8 cellular contexts compared by ENCODE assay signal in the genomic region with DNA sequence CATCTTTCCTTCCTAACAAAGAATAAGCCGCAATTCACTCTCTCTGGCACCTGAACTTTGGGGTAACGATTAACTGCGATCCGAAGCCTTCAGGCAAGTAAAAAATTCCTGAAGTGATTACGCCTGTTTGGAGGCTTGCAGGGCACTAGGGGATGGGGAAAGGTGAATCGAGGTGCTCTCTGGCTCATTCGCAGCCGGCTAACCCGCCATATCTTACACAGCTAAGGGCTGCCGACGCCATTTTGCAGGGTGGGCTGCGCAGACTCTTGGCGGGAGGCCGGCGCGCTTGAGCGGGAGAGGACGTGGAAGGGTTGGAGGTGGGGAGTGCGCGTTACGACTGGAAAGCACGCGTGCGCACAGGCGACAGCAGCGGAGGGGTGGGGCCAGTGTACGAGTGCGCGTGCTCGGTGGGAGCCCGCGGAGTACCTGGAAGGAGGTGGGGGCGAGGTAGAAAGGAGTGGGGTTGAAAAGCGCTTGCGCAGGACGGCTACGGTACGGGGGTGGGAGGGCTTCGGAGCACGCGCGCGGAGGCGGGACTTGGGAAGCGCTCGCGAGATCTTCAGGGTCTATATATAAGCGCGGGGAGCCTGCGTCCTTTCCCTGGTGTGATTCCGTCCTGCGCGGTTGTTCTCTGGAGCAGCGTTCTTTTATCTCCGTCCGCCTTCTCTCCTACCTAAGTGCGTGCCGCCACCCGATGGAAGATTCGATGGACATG. TPM values are rescaled to one million over a fixed set of nuclear protein-coding genes. Genes with fewer than 3 reads are reported as not detected.
DNase-seq lines count a peak whose midpoint lies in the region; ATAC-seq and TF ChIP-seq lines count a peak whose summit lies in the region.

A gene with protein sequence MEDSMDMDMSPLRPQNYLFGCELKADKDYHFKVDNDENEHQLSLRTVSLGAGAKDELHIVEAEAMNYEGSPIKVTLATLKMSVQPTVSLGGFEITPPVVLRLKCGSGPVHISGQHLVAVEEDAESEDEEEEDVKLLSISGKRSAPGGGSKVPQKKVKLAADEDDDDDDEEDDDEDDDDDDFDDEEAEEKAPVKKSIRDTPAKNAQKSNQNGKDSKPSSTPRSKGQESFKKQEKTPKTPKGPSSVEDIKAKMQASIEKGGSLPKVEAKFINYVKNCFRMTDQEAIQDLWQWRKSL (plus strand): TSS at position 595 of the 715 bp plus-strand sequence. CDS start 100 bp downstream, at position 695.

- H3K79me2 ChIP-seq in DOHH2 (ENCODE audit: control insufficient read depth, low read length): peaks cover 60% of the 10 kb centered on the region
- peaks cover 48% of the 10 kb centered on the region for H3K79me2 ChIP-seq in GM23338 (replicated peaks; ENCODE audit: insufficient read depth)

- H3K9me3 Mint-ChIP-seq in GM23338: peaks cover 16% of the 10 kb centered on the region
- peaks cover 0 to 7% (median 0%) of the 10 kb centered on the region in 7 donors for H3K9me3 Mint-ChIP-seq in naive B cell
- H3K9me3 Mint-ChIP-seq in stimulated activated memory B cell treated with anti-CD40 and anti-IgM and Interleukin-4, amounts not matched to agents 10 μg/mL and 1 μg/mL and 100 μg/mL, for 72 hours: no peaks in the 10 kb centered on the region

- peaks cover 38% of the 10 kb centered on the region for H3K4me1 ChIP-seq in DOHH2 (ENCODE audit: control insufficient read depth, low read length)
- H3K4me1 ChIP-seq in GM23338 (ENCODE audit: insufficient read depth): peaks cover 20% of the 10 kb centered on the region

- H3K36me3 Mint-ChIP-seq in GM23338 (ENCODE audit: low read depth): peaks cover 49% of the 10 kb centered on the region
- H3K36me3 Mint-ChIP-seq in naive B cell: peaks cover 7 to 8% of the 10 kb centered on the region in 2 donors
- peaks cover 45% of the 10 kb centered on the region for H3K36me3 Mint-ChIP-seq in stimulated activated memory B cell treated with anti-CD40 and anti-IgM and Interleukin-4, amounts not matched to agents 10 μg/mL and 1 μg/mL and 100 μg/mL, for 72 hours

- H3K36me3 ChIP-seq in DOHH2 (ENCODE audit: control insufficient read depth, low read length) (peaks cover 47% of the 10 kb centered on the region), GM23338 (ENCODE audit: insufficient read depth) (peaks cover 39% of the 10 kb centered on the region)

- peak within 1 kb of the TSS; percentile 100 for H3K4me3 Mint-ChIP-seq in GM23338
- H3K4me3 Mint-ChIP-seq in naive B cell: peak within 1 kb of the TSS; percentile 88 to 100 (median 99)
- H3K4me3 Mint-ChIP-seq in stimulated activated memory B cell treated with anti-CD40 and anti-IgM and Interleukin-4, amounts not matched to agents 10 μg/mL and 1 μg/mL and 100 μg/mL, for 72 hours: peak within 1 kb of the TSS; percentile 79

- H3K27me3 ChIP-seq in DOHH2 (ENCODE audit: control insufficient read depth, low read length) (no peaks in the 10 kb centered on the region), GM23338 (ENCODE audit: insufficient read depth) (no peaks in the 10 kb centered on the region)

- H3K27ac Mint-ChIP-seq in GM23338 (peak within 1 kb of the TSS; percentile 100), naive B cell (peak within 1 kb of the TSS; percentile 97 to 99 (median 98))
- H3K27ac Mint-ChIP-seq in stimulated activated memory B cell treated with anti-CD40 and anti-IgM and Interleukin-4, amounts not matched to agents 10 μg/mL and 1 μg/mL and 100 μg/mL, for 72 hours: peak within 1 kb of the TSS; percentile 87

- H3K9me2 ChIP-seq in DOHH2 (replicated peaks; ENCODE audit: control insufficient read depth, low read length) (no peaks in the 10 kb centered on the region), GM23338 (ENCODE audit: insufficient read depth) (no peaks in the 10 kb centered on the region)

- H3K27me3 Mint-ChIP-seq in GM23338 (ENCODE audit: insufficient read depth, low read depth, poor library complexity) (peaks cover 26% of the 10 kb centered on the region), naive B cell (no peaks in the 10 kb centered on the region)
- no peaks in the 10 kb centered on the region for H3K27me3 Mint-ChIP-seq in stimulated activated memory B cell treated with anti-CD40 and anti-IgM and Interleukin-4, amounts not matched to agents 10 μg/mL and 1 μg/mL and 100 μg/mL, for 72 hours

- peak; percentile 83 for ATAC-seq in GM23338
- peak; percentile 74 to 81 for ATAC-seq in naive B cell (ENCODE audit: low read depth in 2 of 2)
- ATAC-seq in stimulated activated memory B cell treated with anti-CD40 and anti-IgM and Interleukin-4, amounts not matched to agents 10 μg/mL and 1 μg/mL and 100 μg/mL, for 72 hours: peak; percentile 94

- H2AFZ ChIP-seq in GM23338: peak within 1 kb of the TSS; percentile 78; the same call in 1 of the 2 replicates

- H3K27ac ChIP-seq in DOHH2 (ENCODE audit: low read depth, low read length) (peak within 1 kb of the TSS; percentile 79), GM23338 (ENCODE audit: low read depth) (peak within 1 kb of the TSS; percentile 98)

- H3F3A ChIP-seq in DOHH2 (ENCODE audit: control insufficient read depth, insufficient read depth): peaks cover 33% of the 10 kb centered on the region
- H3F3A ChIP-seq in GM23338 (replicated peaks; ENCODE audit: low read depth): peaks cover 12% of the 10 kb centered on the region; the same call in 1 of the 2 replicates

- H3K4me3 ChIP-seq in DOHH2 (ENCODE audit: low read length) (peak within 1 kb of the TSS; percentile 83), GM23338 (peak within 1 kb of the TSS; percentile 88)

- H3K4me2 ChIP-seq in DOHH2 (ENCODE audit: low read length) (peak within 1 kb of the TSS; percentile 81), GM23338 (peak within 1 kb of the TSS; percentile 92)

- H3K9me3 ChIP-seq in DOHH2 (ENCODE audit: control insufficient read depth, insufficient read depth, low read length): no peaks in the 10 kb centered on the region

- H3K4me1 Mint-ChIP-seq in GM23338 (peaks cover 15% of the 10 kb centered on the region), naive B cell (peaks cover 43 to 54% (median 48%) of the 10 kb centered on the region in 3 donors)
- peaks cover 33% of the 10 kb centered on the region for H3K4me1 Mint-ChIP-seq in stimulated activated memory B cell treated with anti-CD40 and anti-IgM and Interleukin-4, amounts not matched to agents 10 μg/mL and 1 μg/mL and 100 μg/mL, for 72 hours

- TF ChIP-seq CTCF in DOHH2 (IDR thresholded peaks at IDR 0.05; ENCODE audit: low read depth, low read length, poor library complexity, severe bottlenecking): no peak
- no peak for TF ChIP-seq CTCF in GM23338 (conservative IDR thresholded peaks at IDR 0.05; ENCODE audit: low read depth in 2 of 2)

- DNase-seq in GM23338 (ENCODE audit: low spot score): peak; percentile 99
- peak; percentile 97 for DNase-seq in LHCN-M2 (ENCODE audit: low read depth)
- DNase-seq in RPMI8226: peak; percentile 99
- DNase-seq in activated T-helper 1 cell treated with anti-CD3 and anti-CD28 coated beads, Interleukin-2, amount 50 U/mL, for 16 hours (ENCODE audit: low read depth in 1 of 2, low spot score in 1 of 2): peak; percentile 92 to 97
- DNase-seq in fibroblast of gingiva (ENCODE audit: low read depth): peak; percentile 98
- DNase-seq in naive B cell: peak; percentile 96

- H4K20me1 ChIP-seq in DOHH2 (ENCODE audit: control insufficient read depth, insufficient read depth, low read depth, low read length): peaks cover 44% of the 10 kb centered on the region
- peaks cover 39% of the 10 kb centered on the region for H4K20me1 ChIP-seq in GM23338 (replicated peaks; ENCODE audit: insufficient read depth)

TF ChIP-seq in GM23338, 12 proteins besides CTCF, POLR2A, EP300 and RAD21:
- TF ChIP-seq, protein P1, sequence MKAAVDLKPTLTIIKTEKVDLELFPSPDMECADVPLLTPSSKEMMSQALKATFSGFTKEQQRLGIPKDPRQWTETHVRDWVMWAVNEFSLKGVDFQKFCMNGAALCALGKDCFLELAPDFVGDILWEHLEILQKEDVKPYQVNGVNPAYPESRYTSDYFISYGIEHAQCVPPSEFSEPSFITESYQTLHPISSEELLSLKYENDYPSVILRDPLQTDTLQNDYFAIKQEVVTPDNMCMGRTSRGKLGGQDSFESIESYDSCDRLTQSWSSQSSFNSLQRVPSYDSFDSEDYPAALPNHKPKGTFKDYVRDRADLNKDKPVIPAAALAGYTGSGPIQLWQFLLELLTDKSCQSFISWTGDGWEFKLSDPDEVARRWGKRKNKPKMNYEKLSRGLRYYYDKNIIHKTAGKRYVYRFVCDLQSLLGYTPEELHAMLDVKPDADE (IDR thresholded peaks at IDR 0.05): peak; percentile 49; the same call in 1 of the 2 replicates
- TF ChIP-seq ZNF331 (CRISPR knock-in tag; IDR thresholded peaks at IDR 0.05; ENCODE audit: low read depth): no peak
- TF ChIP-seq ZNF114 (CRISPR knock-in tag; IDR thresholded peaks at IDR 0.05): peak; percentile 99
- 0 out of 2 replicates have a peak, but pooled peaks have one; percentile 3 for TF ChIP-seq CREB1 (CRISPR knock-in tag; IDR thresholded peaks at IDR 0.05; ENCODE audit: low read depth)
- peak; percentile 92 for TF ChIP-seq POLR2AphosphoS5 (IDR thresholded peaks at IDR 0.05; ENCODE audit: low read depth)
- TF ChIP-seq EZH2phosphoT487 (IDR thresholded peaks at IDR 0.05; ENCODE audit: unreplicated experiment): no peak

RNA-seq across cellular contexts. Expression of the gene that starts here (rescaled TPM):
- total RNA-seq in GM23338 (2014; rRNA removed; shearing (Covaris generic)): 2,727 and 5,242 TPM in 2 replicates
- polyA plus RNA-seq in GM23338 (2016; fragmentation: Nextera tagmentation; extraction: Ambion mirVana): 3,739 and 3,980 TPM in 2 replicates
- 1,266 and 1,268 TPM in 2 replicates for total RNA-seq in LHCN-M2 (2014; rRNA removed)
- 1,828 TPM for polyA plus RNA-seq in LHCN-M2 (2012)
- polyA plus RNA-seq in naive B cell (ENCODE audit: low read depth in 6 of 6): 100 to 1,000 TPM; 389 to 678 (median 608) TPM

Comparison
In these comparisons a context has a peak if more than half of its experiments do, and no peak if none do; other contexts are left out.
1. Peak in every context shown above with its lines: DNase-seq, ATAC-seq, H3K4me3 ChIP-seq and H3K27ac ChIP-seq.